8 cellular contexts compared by ENCODE assay signal in genomic region chr2:71190959-71191943, GRCh38. TPM values are rescaled to one million over a fixed set of nuclear protein-coding genes. Genes with fewer than 3 reads are reported as not detected.
DNase-seq lines count a peak whose midpoint lies in the region; ATAC-seq and TF ChIP-seq lines count a peak whose summit lies in the region.

No MANE protein-coding gene starts in this region.

- no peaks in the 10 kb centered on the region for H3K79me2 ChIP-seq in OCI-LY7 (ENCODE audit: insufficient read depth, low read depth, low read length)

- H4K20me1 ChIP-seq in OCI-LY7 (ENCODE audit: insufficient read depth, low read length), result no peaks in the 10 kb centered on the region

- BruUV-seq in OCI-LY7 (replicated peaks; lab: Mats Ljungman, UMichigan), result no TSS peak

- CTCF ChIA-PET in OCI-LY7 (lab: Charles Lee; ENCODE audit: unreplicated experiment), result no interaction called here

- no peak overlapping the region for H2AFZ ChIP-seq in OCI-LY7 (ENCODE audit: low read length)

- peak; percentile 35 for DNase-seq in NOMO-1 treated with DMSO at 0.1 percent for 48 hours (lab: John Stamatoyannopoulos, UW; ENCODE audit: unreplicated experiment)
- DNase-seq in NOMO-1 (lab: John Stamatoyannopoulos, UW; ENCODE audit: unreplicated experiment in 2 of 2), result no peak
- peak; percentile 13 for DNase-seq in OCI-LY7 (ENCODE audit: low spot score)
- DNase-seq in fibroblast of pulmonary artery (ENCODE audit: low read depth), result peak; percentile 36
- peak; percentile 18 for DNase-seq in testis
- DNase-seq in effector CD4-positive, alpha-beta T cell, result no peak
- DNase-seq in suprapubic skin (ENCODE audit: low spot score in 2 of 2), result no peak

- H3K27me3 ChIP-seq in testis (no peaks in the 10 kb centered on the region), suprapubic skin (no peaks in the 10 kb centered on the region)

- TF ChIP-seq CTCF in OCI-LY7 (conservative IDR thresholded peaks at IDR 0.05; ENCODE audit: low read length), result peak; percentile 69
- TF ChIP-seq CTCF in fibroblast of pulmonary artery (IDR thresholded peaks at IDR 0.05; ENCODE audit: low read length, missing control alignments), result peak; percentile 38
- no peak for TF ChIP-seq CTCF in testis (IDR thresholded peaks at IDR 0.05)
- TF ChIP-seq CTCF in suprapubic skin (IDR thresholded peaks at IDR 0.05), result peak in 1 of 2 donors; percentile 17

- intact Hi-C loops in OCI-LY7 (cut with micrococcal nuclease; ENCODE audit: unreplicated experiment) (no loop called here), testis (cut with DNase I; ENCODE audit: low total_unique reads) (no loop called here)

- no peak overlapping the region for H3K27ac ChIP-seq in OCI-LY7 (ENCODE audit: low read depth, low read length, poor library complexity, severe bottlenecking)
- H3K27ac ChIP-seq in testis, result no peak overlapping the region
- no peak overlapping the region for H3K27ac ChIP-seq in suprapubic skin

- TF ChIP-seq POLR2A in testis (IDR thresholded peaks at IDR 0.05) (no peak), suprapubic skin (IDR thresholded peaks at IDR 0.05) (no peak)

- POLR2A ChIA-PET in OCI-LY7 (lab: Charles Lee), result interaction anchor here (0.7 to 1.2 kb wide), 3 partner anchors 10 to 90 kb away, joined by 3 read pairs; no protein-coding TSS in a partner anchor

- H3K4me1 ChIP-seq in OCI-LY7 (ENCODE audit: insufficient read depth, low read length, poor library complexity, severe bottlenecking) (no peaks in the 10 kb centered on the region), testis (no peaks in the 10 kb centered on the region), suprapubic skin (no peaks in the 10 kb centered on the region)

- TF ChIP-seq EP300 in suprapubic skin (IDR thresholded peaks at IDR 0.05), result no peak

- 80 to 82% methylated on average over 6 of the region's 6 CpGs for WGBS in testis, 2 donors
- WGBS in suprapubic skin, result 70% methylated on average over 6 of the region's 6 CpGs

- H3K9me2 ChIP-seq in OCI-LY7 (ENCODE audit: insufficient read depth, low read length), result no peaks in the 10 kb centered on the region

- H3K4me2 ChIP-seq in OCI-LY7 (ENCODE audit: low read length), result no peak overlapping the region

- H3K4me3 ChIP-seq in OCI-LY7 (ENCODE audit: low read depth, low read length, poor library complexity, severe bottlenecking) (no peak overlapping the region), fibroblast of pulmonary artery (replicated peaks; ENCODE audit: low read depth, low read length) (no peak overlapping the region), testis (no peak overlapping the region), suprapubic skin (no peak overlapping the region)

- ATAC-seq in GM18909 (IDR thresholded peaks at IDR 0.05; ENCODE audit: poor library complexity, unreplicated experiment), result no peak

- no peaks in the 10 kb centered on the region for H3K36me3 ChIP-seq in OCI-LY7 (ENCODE audit: insufficient read depth, low read length)
- no peaks in the 10 kb centered on the region for H3K36me3 ChIP-seq in testis (ENCODE audit: low read depth, missing control alignments)
- H3K36me3 ChIP-seq in suprapubic skin, result no peaks in the 10 kb centered on the region

- H3K9me3 ChIP-seq in OCI-LY7 (ENCODE audit: low read length) (no peaks in the 10 kb centered on the region), testis (no peaks in the 10 kb centered on the region), suprapubic skin (no peaks in the 10 kb centered on the region)

RNA-seq across cellular contexts. Expression of gene PAIP2B, which starts 35.7 kb away (rescaled TPM):
- total RNA-seq in OCI-LY7 (2014; rRNA removed; shearing (Covaris generic)), result 2.6 and 3.0 TPM in 2 replicates
- total RNA-seq in OCI-LY7 (2022), result 6.9 and 8.2 TPM in 2 replicates
- total RNA-seq in testis, result 1 to 10 TPM; 3.3 to 3.9 TPM
- polyA plus RNA-seq in testis (ENCODE audit: insufficient read depth, low read depth, low replicate concordance), result 4.5 TPM
- 10 to 100 TPM; 21.0 to 30.3 (median 26.7) TPM for total RNA-seq in suprapubic skin

Comparison
In these comparisons a context has a peak if more than half of its experiments do, and no peak if none do; other contexts are left out.
1. DNase-seq: peak in NOMO-1 treated with DMSO at 0.1 percent for 48 hours (single experiment), OCI-LY7 (single experiment), fibroblast of pulmonary artery (single experiment) and testis (single experiment); none in NOMO-1 (0 of 2), effector CD4-positive, alpha-beta T cell (single experiment) and suprapubic skin (0 of 2).
2. CTCF ChIP-seq: peak in OCI-LY7 (single experiment) and fibroblast of pulmonary artery (single experiment); none in testis (0 of 3).